ENCODE assay signal across 1 cellular context in the genomic region with DNA sequence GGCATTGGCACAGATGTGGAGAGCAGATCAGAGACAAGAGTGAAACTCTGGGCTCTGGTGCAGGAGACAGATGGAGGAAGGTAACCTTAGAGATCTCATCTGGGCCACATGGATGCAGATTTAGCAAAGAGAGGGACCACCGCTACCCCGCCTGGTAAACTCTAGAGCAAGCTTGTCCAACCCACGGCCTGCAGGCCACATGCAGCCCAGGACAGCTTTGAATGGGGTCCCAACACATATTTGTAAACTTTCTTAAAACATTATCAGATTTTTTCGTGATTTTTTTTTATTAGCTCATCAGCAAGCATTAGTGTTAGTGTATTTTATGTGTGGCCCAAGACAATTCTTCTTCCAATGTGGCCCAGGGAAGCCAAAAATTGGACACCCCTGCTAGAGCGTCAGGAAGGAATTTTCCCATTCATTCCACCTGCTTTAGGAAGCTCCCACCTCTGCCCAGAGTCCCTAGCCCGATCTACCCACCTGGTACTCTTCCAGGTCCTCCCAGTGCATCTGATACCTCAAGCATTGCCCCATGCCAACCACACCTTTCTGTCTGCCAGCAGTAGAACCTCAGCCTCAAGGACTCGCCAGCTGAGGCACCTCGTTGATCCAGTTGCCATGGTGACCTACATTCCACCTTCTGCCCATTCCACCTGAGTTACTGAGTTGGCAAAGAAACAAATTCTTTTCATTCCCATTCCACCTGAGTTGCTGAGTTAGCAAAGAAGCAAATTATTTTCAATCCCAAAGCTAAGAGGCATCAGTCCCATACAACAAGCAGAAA.
TF ChIP-seq lines count a peak whose summit lies in the region.

A gene (minus strand): TSS at position 586 of the 784 bp plus-strand sequence. CDS start 52 bp downstream, at position 534.

TF ChIP-seq in WTC11, 78 proteins besides CTCF, POLR2A, EP300 and RAD21 (continued from another document):
- TF ChIP-seq, protein P1, sequence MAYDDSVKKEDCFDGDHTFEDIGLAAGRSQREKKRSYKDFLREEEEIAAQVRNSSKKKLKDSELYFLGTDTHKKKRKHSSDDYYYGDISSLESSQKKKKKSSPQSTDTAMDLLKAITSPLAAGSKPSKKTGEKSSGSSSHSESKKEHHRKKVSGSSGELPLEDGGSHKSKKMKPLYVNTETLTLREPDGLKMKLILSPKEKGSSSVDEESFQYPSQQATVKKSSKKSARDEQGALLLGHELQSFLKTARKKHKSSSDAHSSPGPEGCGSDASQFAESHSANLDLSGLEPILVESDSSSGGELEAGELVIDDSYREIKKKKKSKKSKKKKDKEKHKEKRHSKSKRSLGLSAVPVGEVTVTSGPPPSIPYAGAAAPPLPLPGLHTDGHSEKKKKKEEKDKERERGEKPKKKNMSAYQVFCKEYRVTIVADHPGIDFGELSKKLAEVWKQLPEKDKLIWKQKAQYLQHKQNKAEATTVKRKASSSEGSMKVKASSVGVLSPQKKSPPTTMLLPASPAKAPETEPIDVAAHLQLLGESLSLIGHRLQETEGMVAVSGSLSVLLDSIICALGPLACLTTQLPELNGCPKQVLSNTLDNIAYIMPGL (CRISPR knock-in tag; IDR thresholded peaks at IDR 0.05) = no peak
TF ChIP-seq in WTC11: peak in this region for 0.
